ENCODE assay signal across 8 cellular contexts in the genomic region with DNA sequence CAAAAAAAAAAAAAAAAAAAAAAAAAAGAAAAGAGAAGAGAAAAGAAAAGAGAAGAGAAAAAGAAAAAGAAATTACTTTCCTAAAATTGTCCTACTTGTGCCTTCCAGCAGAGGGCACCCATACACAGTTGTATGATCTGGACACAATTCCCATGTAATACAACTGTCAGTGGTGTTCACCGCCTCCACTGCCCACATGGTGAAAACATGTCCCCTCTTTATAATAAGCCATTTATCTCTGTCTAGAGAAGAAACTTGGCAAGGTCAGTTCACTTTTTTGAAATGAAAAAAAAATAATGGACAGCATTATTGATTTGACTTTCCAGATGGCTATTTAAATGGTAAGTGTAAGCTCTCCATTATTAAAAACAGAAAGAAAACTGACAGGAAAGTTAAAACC.
DNase-seq lines count a peak whose midpoint lies in the region; ATAC-seq and TF ChIP-seq lines count a peak whose summit lies in the region.

No MANE protein-coding gene starts in this region.

- H3K4me3 Mint-ChIP-seq in activated naive CD8-positive, alpha-beta T cell treated with anti-CD3 and anti-CD28 coated beads, Interleukin-2, amount 50 U/mL, for 24 hours: no peak overlapping the region
- H3K4me3 Mint-ChIP-seq in activated naive CD8-positive, alpha-beta T cell treated with anti-CD3 and anti-CD28 coated beads for 36 hours: no peak overlapping the region
- no peak overlapping the region for H3K4me3 Mint-ChIP-seq in activated T-helper 1 cell treated with anti-CD3 and anti-CD28 coated beads, Interleukin-12 subunit alpha, Interleukin-12 subunit beta, Interleukin-2, Interleukin-4 antibody, amounts not matched to agents 30 ng/mL and 10 ng/mL and 1 ng/mL, durations not matched to agents 14 hours and 24 hours and 36 hours

- no peak overlapping the region for H2AFZ ChIP-seq in osteoblast (ENCODE audit: low read length)

- peak; percentile 3 for DNase-seq in activated naive CD8-positive, alpha-beta T cell treated with anti-CD3 and anti-CD28 coated beads, Interleukin-2, amount 50 U/mL, for 24 hours
- no peak for DNase-seq in activated naive CD8-positive, alpha-beta T cell treated with anti-CD3 and anti-CD28 coated beads for 36 hours
- peak; percentile 79 for DNase-seq in SK-N-DZ (ENCODE audit: low spot score)
- peak; percentile 59 for DNase-seq in fibroblast of mammary gland (ENCODE audit: low read depth)
- peak; percentile 90 for DNase-seq in osteoblast (ENCODE audit: insufficient read length, low spot score, missing footprints)
- no peak for DNase-seq in activated T-helper 1 cell treated with anti-CD3 and anti-CD28 coated beads, Interleukin-12 subunit alpha, Interleukin-12 subunit beta, Interleukin-2, Interleukin-4 antibody, amounts not matched to agents 30 ng/mL and 10 ng/mL and 1 ng/mL, durations not matched to agents 14 hours and 24 hours and 36 hours (ENCODE audit: low spot score)

- no peaks in the 10 kb centered on the region for H3K9me3 ChIP-seq in osteoblast (ENCODE audit: low read depth, low read length)

- H3K27me3 Mint-ChIP-seq in activated naive CD8-positive, alpha-beta T cell treated with anti-CD3 and anti-CD28 coated beads, Interleukin-2, amount 50 U/mL, for 24 hours: no peaks in the 10 kb centered on the region
- H3K27me3 Mint-ChIP-seq in activated naive CD8-positive, alpha-beta T cell treated with anti-CD3 and anti-CD28 coated beads for 36 hours: no peaks in the 10 kb centered on the region
- no peaks in the 10 kb centered on the region for H3K27me3 Mint-ChIP-seq in activated T-helper 1 cell treated with anti-CD3 and anti-CD28 coated beads, Interleukin-12 subunit alpha, Interleukin-12 subunit beta, Interleukin-2, Interleukin-4 antibody, amounts not matched to agents 30 ng/mL and 10 ng/mL and 1 ng/mL, durations not matched to agents 14 hours and 24 hours and 36 hours (ENCODE audit: insufficient read depth)

- H3K4me1 Mint-ChIP-seq in activated naive CD8-positive, alpha-beta T cell treated with anti-CD3 and anti-CD28 coated beads, Interleukin-2, amount 50 U/mL, for 24 hours: no peaks in the 10 kb centered on the region
- H3K4me1 Mint-ChIP-seq in activated naive CD8-positive, alpha-beta T cell treated with anti-CD3 and anti-CD28 coated beads for 36 hours: no peaks in the 10 kb centered on the region
- H3K4me1 Mint-ChIP-seq in activated T-helper 1 cell treated with anti-CD3 and anti-CD28 coated beads, Interleukin-12 subunit alpha, Interleukin-12 subunit beta, Interleukin-2, Interleukin-4 antibody, amounts not matched to agents 30 ng/mL and 10 ng/mL and 1 ng/mL, durations not matched to agents 14 hours and 24 hours and 36 hours (ENCODE audit: low read depth): no peaks in the 10 kb centered on the region

- peak; percentile 78 for TF ChIP-seq CTCF in fibroblast of mammary gland (conservative IDR thresholded peaks at IDR 0.05; ENCODE audit: control insufficient read depth, insufficient read depth, low read depth, low read length)
- peak; percentile 72 for TF ChIP-seq CTCF in osteoblast (IDR thresholded peaks at IDR 0.05; ENCODE audit: extremely low read depth, low read depth, low read length)

- peak; percentile 74 for TF ChIP-seq RAD21 in Ishikawa (IDR thresholded peaks at IDR 0.05; ENCODE audit: low read depth)

- no peak for ATAC-seq in activated naive CD8-positive, alpha-beta T cell treated with anti-CD3 and anti-CD28 coated beads, Interleukin-2, amount 50 U/mL, for 24 hours
- peak; percentile 79 for ATAC-seq in GM21619 (IDR thresholded peaks at IDR 0.05; ENCODE audit: unreplicated experiment)

- H3K4me2 ChIP-seq in osteoblast (ENCODE audit: insufficient read depth, low read length): no peak overlapping the region

- no peaks in the 10 kb centered on the region for H3K36me3 Mint-ChIP-seq in activated naive CD8-positive, alpha-beta T cell treated with anti-CD3 and anti-CD28 coated beads, Interleukin-2, amount 50 U/mL, for 24 hours (ENCODE audit: low read depth)
- no peaks in the 10 kb centered on the region for H3K36me3 Mint-ChIP-seq in activated naive CD8-positive, alpha-beta T cell treated with anti-CD3 and anti-CD28 coated beads for 36 hours
- H3K36me3 Mint-ChIP-seq in activated T-helper 1 cell treated with anti-CD3 and anti-CD28 coated beads, Interleukin-12 subunit alpha, Interleukin-12 subunit beta, Interleukin-2, Interleukin-4 antibody, amounts not matched to agents 30 ng/mL and 10 ng/mL and 1 ng/mL, durations not matched to agents 14 hours and 24 hours and 36 hours (ENCODE audit: low read depth): no peaks in the 10 kb centered on the region

- H3K27ac ChIP-seq in osteoblast (ENCODE audit: low read depth, low read length): no peak overlapping the region

- H3K4me3 ChIP-seq in fibroblast of mammary gland (ENCODE audit: control insufficient read depth, low read depth, low read length) (no peak overlapping the region), osteoblast (ENCODE audit: insufficient read depth, low read length) (no peak overlapping the region)

- H4K20me1 ChIP-seq in osteoblast (ENCODE audit: insufficient read depth, low read length): no peaks in the 10 kb centered on the region

- H3K27me3 ChIP-seq in osteoblast (ENCODE audit: insufficient read depth, low read length): no peaks in the 10 kb centered on the region

- no peaks in the 10 kb centered on the region for H3K4me1 ChIP-seq in osteoblast (ENCODE audit: insufficient read depth, low read length)

- intact Hi-C loops in activated T-helper 1 cell treated with anti-CD3 and anti-CD28 coated beads, Interleukin-12 subunit alpha, Interleukin-12 subunit beta, Interleukin-2, Interleukin-4 antibody, amounts not matched to agents 30 ng/mL and 10 ng/mL and 1 ng/mL, durations not matched to agents 14 hours and 24 hours and 36 hours (cut with micrococcal nuclease): loop anchor here (5.0 kb wide), 1 partner anchor 830 kb away; no protein-coding TSS in a partner anchor

- no peak overlapping the region for H3K27ac Mint-ChIP-seq in activated naive CD8-positive, alpha-beta T cell treated with anti-CD3 and anti-CD28 coated beads, Interleukin-2, amount 50 U/mL, for 24 hours
- H3K27ac Mint-ChIP-seq in activated naive CD8-positive, alpha-beta T cell treated with anti-CD3 and anti-CD28 coated beads for 36 hours: no peak overlapping the region
- H3K27ac Mint-ChIP-seq in activated T-helper 1 cell treated with anti-CD3 and anti-CD28 coated beads, Interleukin-12 subunit alpha, Interleukin-12 subunit beta, Interleukin-2, Interleukin-4 antibody, amounts not matched to agents 30 ng/mL and 10 ng/mL and 1 ng/mL, durations not matched to agents 14 hours and 24 hours and 36 hours: no peak overlapping the region

- no peaks in the 10 kb centered on the region for H3K36me3 ChIP-seq in osteoblast (ENCODE audit: insufficient read depth, low read length)

- TF ChIP-seq EP300 in Ishikawa (IDR thresholded peaks at IDR 0.05; ENCODE audit: borderline replicate concordance): no peak

- H3K9me3 Mint-ChIP-seq in activated naive CD8-positive, alpha-beta T cell treated with anti-CD3 and anti-CD28 coated beads, Interleukin-2, amount 50 U/mL, for 24 hours: no peaks in the 10 kb centered on the region
- H3K9me3 Mint-ChIP-seq in activated naive CD8-positive, alpha-beta T cell treated with anti-CD3 and anti-CD28 coated beads for 36 hours: no peaks in the 10 kb centered on the region
- H3K9me3 Mint-ChIP-seq in activated T-helper 1 cell treated with anti-CD3 and anti-CD28 coated beads, Interleukin-12 subunit alpha, Interleukin-12 subunit beta, Interleukin-2, Interleukin-4 antibody, amounts not matched to agents 30 ng/mL and 10 ng/mL and 1 ng/mL, durations not matched to agents 14 hours and 24 hours and 36 hours: no peaks in the 10 kb centered on the region

- no peaks in the 10 kb centered on the region for H3K79me2 ChIP-seq in osteoblast (ENCODE audit: insufficient read depth, low read length)

TF ChIP-seq in Ishikawa, 13 proteins besides CTCF, POLR2A, EP300 and RAD21:
- TF ChIP-seq CREB1 (IDR thresholded peaks at IDR 0.05; ENCODE audit: low read depth): no peak

Comparison
In these comparisons a context has a peak if more than half of its experiments do, and no peak if none do; other contexts are left out.
1. DNase-seq: peak in activated naive CD8-positive, alpha-beta T cell treated with anti-CD3 and anti-CD28 coated beads, Interleukin-2, amount 50 U/mL, for 24 hours (single experiment), SK-N-DZ (single experiment), fibroblast of mammary gland (single experiment) and osteoblast (single experiment); none in activated naive CD8-positive, alpha-beta T cell treated with anti-CD3 and anti-CD28 coated beads for 36 hours (single experiment) and activated T-helper 1 cell treated with anti-CD3 and anti-CD28 coated beads, Interleukin-12 subunit alpha, Interleukin-12 subunit beta, Interleukin-2, Interleukin-4 antibody, amounts not matched to agents 30 ng/mL and 10 ng/mL and 1 ng/mL, durations not matched to agents 14 hours and 24 hours and 36 hours (single experiment).